In the genomic region with DNA sequence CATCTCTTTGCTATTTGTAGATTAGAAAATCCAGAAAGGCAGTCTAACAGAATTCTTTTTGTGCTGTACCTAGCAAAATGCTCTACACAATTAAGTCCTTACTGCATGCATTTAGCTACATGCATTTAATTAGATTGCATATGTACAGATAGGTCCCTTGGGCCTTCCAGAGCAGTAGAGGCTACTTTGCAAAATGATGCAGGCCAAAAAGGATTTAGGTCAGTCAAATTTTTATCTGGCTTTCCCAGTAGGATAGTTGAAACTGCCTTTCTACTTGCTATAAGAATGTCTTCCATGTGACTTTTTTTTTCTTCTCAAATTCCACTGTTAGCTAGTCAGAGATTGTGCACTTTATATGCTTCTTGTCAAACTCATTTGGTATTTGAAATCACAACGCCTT, we compare ENCODE assay signal across 31 cellular contexts. TPM values are rescaled to one million over a fixed set of nuclear protein-coding genes. Genes with fewer than 3 reads are reported as not detected.
"Had no signal": no experiment of that assay in that cellular context is flagged by ENCODE, and none has a peak within 500 bp of the region (broad histone marks: within the 10 kb centered on the region; RNA-seq: fewer than 3 reads in every experiment).

No MANE protein-coding gene starts in this region.

- H3K27ac Mint-ChIP-seq: activated CD8-positive, alpha-beta T cell treated with anti-CD3 and anti-CD28 coated beads, Interleukin-2, amount 10 ng/mL, durations not matched to agents 7 days and 5 days; activated naive CD4-positive, alpha-beta T cell treated with anti-CD3 and anti-CD28 coated beads, Interleukin-2, amount 50 U/mL, for 24 hours; T-cell had no signal

- H3K4me3 Mint-ChIP-seq: activated CD8-positive, alpha-beta T cell treated with anti-CD3 and anti-CD28 coated beads, Interleukin-2, amount 10 ng/mL, durations not matched to agents 7 days and 5 days; activated naive CD4-positive, alpha-beta T cell treated with anti-CD3 and anti-CD28 coated beads, Interleukin-2, amount 50 U/mL, for 24 hours; T-cell had no signal

- H3K9me3 ChIP-seq: ascending aorta, body of pancreas, Peyer's patch had no signal

- ATAC-seq: activated CD4-positive, CD25-positive, alpha-beta regulatory T cell treated with anti-CD3 and anti-CD28 coated beads, Interleukin-2, amount 50 U/mL, for 24 hours; activated CD8-positive, alpha-beta T cell treated with anti-CD3 and anti-CD28 coated beads, Interleukin-2, amount 10 ng/mL, durations not matched to agents 7 days and 5 days; body of pancreas; T-cell had no signal

- H3K4me1 Mint-ChIP-seq: activated naive CD4-positive, alpha-beta T cell treated with anti-CD3 and anti-CD28 coated beads, Interleukin-2, amount 50 U/mL, for 24 hours; T-cell had no signal

- H3K9ac ChIP-seq: KMS-11 had no signal

- H3K27ac ChIP-seq: ascending aorta, body of pancreas, KMS-11, Peyer's patch, RWPE1, SJSA1, WERI-Rb-1 had no signal

- H3K36me3 Mint-ChIP-seq: activated naive CD4-positive, alpha-beta T cell treated with anti-CD3 and anti-CD28 coated beads, Interleukin-2, amount 50 U/mL, for 24 hours; T-cell had no signal

- DNase-seq: activated CD4-positive, alpha-beta T cell treated with anti-CD3 and anti-CD28 coated beads for 4 hours; activated CD4-positive, alpha-beta T cell treated with anti-CD3 and anti-CD28 coated beads, Interleukin-2, amount 50 U/mL, for 4 hours; activated CD8-positive, alpha-beta memory T cell treated with anti-CD3 and anti-CD28 coated beads, Interleukin-2, amount 50 U/mL, for 48 hours; activated CD8-positive, alpha-beta T cell treated with anti-CD3 and anti-CD28 coated beads, Interleukin-2, amount 10 ng/mL, durations not matched to agents 7 days and 5 days; activated effector memory CD4-positive, alpha-beta T cell treated with Interleukin-2 at 50 U/mL for 16 hours; activated naive CD4-positive, alpha-beta T cell; activated T-cell treated with anti-CD3 and anti-CD28 coated beads, Interleukin-2, amount 50 U/mL, for 1 hour; amniotic stem cell; body of pancreas; central memory CD4-positive, alpha-beta T cell; NCI-H1092; NCI-H1417 treated with DMSO at 0.1 percent for 48 hours; NCI-H1694; NCI-H2029 treated with DMSO at 0.1 percent for 48 hours; NCI-H446 treated with DMSO at 0.1 percent for 48 hours; NCI-H524 treated with DMSO at 0.1 percent for 48 hours; NCI-H774; NK-92 treated with Interleukin-12 subunit alpha and Interleukin-12 subunit beta, amount 100 ng/mL, for 24 hours; OCI-M1; Peyer's patch; Right ventricle myocardium superior; T-cell; T-helper 2 cell; T1000; WERI-Rb-1 had no signal

- H3K27me3 Mint-ChIP-seq: activated naive CD4-positive, alpha-beta T cell treated with anti-CD3 and anti-CD28 coated beads, Interleukin-2, amount 50 U/mL, for 24 hours; T-cell had no signal

- H3K4me1 ChIP-seq: ascending aorta, body of pancreas, Peyer's patch, SJSA1 had no signal

- H3K36me3 ChIP-seq: ascending aorta, Peyer's patch, SJSA1, WERI-Rb-1 had no signal

- H3K4me3 ChIP-seq: ascending aorta, body of pancreas, Peyer's patch, SJSA1 had no signal

- H3K27me3 ChIP-seq: ascending aorta, body of pancreas, Peyer's patch, SJSA1 had no signal

RNA-seq across cellular contexts. Expression of a gene that starts 19.3 kb away (rescaled TPM):
- total RNA-seq: ascending aorta, Right ventricle myocardium superior, SJSA1 had no signal
